6 cellular contexts compared by ENCODE assay signal in the genomic region with DNA sequence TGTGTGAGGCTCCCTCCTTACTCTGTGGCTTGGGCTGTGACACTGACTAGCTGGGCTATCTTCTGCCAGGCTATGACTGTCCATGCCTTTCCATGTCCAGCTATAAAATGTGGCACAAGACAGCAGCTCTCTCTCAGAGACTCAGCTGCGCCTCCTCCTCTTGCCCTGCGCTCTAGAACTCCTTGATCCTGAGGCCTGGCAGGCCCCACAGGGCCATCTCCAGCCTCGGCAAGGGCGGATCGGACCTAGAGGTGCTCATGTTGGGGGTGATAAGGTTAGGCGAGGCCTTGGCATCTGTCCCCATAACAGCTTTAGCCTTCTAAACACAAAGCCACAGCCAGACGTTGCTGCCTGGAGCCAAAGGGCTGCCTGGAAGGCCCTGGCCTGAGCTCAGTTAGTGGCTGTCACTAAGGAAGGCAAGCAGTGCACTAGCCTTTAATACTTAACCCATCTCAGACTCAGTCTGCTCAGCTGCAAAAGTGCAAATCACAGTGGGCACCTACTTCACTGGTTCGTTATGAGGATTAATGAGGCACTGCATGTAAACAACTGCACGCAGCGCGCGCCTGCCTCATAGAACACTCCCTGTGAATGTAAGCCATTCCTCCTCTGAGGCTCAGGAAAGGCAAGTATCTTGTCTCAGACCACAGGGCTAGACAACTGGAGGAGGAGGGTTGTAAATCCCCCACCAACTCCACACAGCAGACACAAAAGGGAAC. TPM values are rescaled to one million over a fixed set of nuclear protein-coding genes. Genes with fewer than 3 reads are reported as not detected.
A peak's percentile ranks its signal among the peaks of the same experiment; 100 is the strongest.
DNase-seq lines count a peak whose midpoint lies in the region; ATAC-seq and TF ChIP-seq lines count a peak whose summit lies in the region.

No MANE protein-coding gene starts in this region.

- peaks cover 7% of the 10 kb centered on the region for H3K4me1 ChIP-seq in iPS-15b (ENCODE audit: control insufficient read depth, insufficient read depth, low read length)

- TF ChIP-seq CTCF in Calu3 (IDR thresholded peaks at IDR 0.05; ENCODE audit: unreplicated experiment) (no peak), SU-DHL-6 (IDR thresholded peaks at IDR 0.05; ENCODE audit: insufficient read depth, low read length, poor library complexity, severe bottlenecking) (no peak)

- H3K27me3 ChIP-seq in SU-DHL-6 (ENCODE audit: low read length) (no peaks in the 10 kb centered on the region), iPS-15b (ENCODE audit: control insufficient read depth, insufficient read depth, low read length) (no peaks in the 10 kb centered on the region)

- DNase-seq in Calu3 (no peak), HPDE6-E6E7 (ENCODE audit: extremely low spot score) (no peak), UCSD-AML1 (lab: John Stamatoyannopoulos, UW; ENCODE audit: unreplicated experiment) (no peak)

- H3K36me3 ChIP-seq in SU-DHL-6 (ENCODE audit: low read length), result peaks cover 13% of the 10 kb centered on the region
- H3K36me3 ChIP-seq in iPS-15b (ENCODE audit: control insufficient read depth, insufficient read depth, low read length), result peaks cover 18% of the 10 kb centered on the region

- intact Hi-C loops in Calu3 (cut with micrococcal nuclease; ENCODE audit: unreplicated experiment), result no loop called here

- H4K20me1 ChIP-seq in SU-DHL-6 (ENCODE audit: low read depth, low read length), result peaks cover 5% of the 10 kb centered on the region; the same call in 1 of the 2 replicates

- H3K27ac ChIP-seq in SU-DHL-6 (ENCODE audit: low read depth, low read length), result no peak overlapping the region; the same call in 1 of the 2 replicates

- peak overlapping the region; percentile 68 for H3K4me2 ChIP-seq in SU-DHL-6 (ENCODE audit: low read depth, low read length, poor library complexity, severe bottlenecking)

- peak overlapping the region; percentile 71 for H3K4me3 ChIP-seq in SU-DHL-6 (ENCODE audit: insufficient read depth, low read length, poor library complexity, severe bottlenecking)
- peak overlapping the region; percentile 96 for H3K4me3 ChIP-seq in iPS-15b (ENCODE audit: low read depth, low read length)

- no peaks in the 10 kb centered on the region for H3K27me3 Mint-ChIP-seq in Calu3 (ENCODE audit: unreplicated experiment)

- peak overlapping the region; percentile 97 for H3K4me3 Mint-ChIP-seq in Calu3 (ENCODE audit: low read depth, unreplicated experiment)

- H3K36me3 Mint-ChIP-seq in Calu3 (ENCODE audit: insufficient read depth, unreplicated experiment), result peaks cover 85% of the 10 kb centered on the region

- no peak overlapping the region for H2AFZ ChIP-seq in SU-DHL-6 (ENCODE audit: low read depth, low read length, severe bottlenecking)

- H3K79me2 ChIP-seq in SU-DHL-6 (ENCODE audit: insufficient read depth, low read length), result peaks cover 85% of the 10 kb centered on the region

- H3F3A ChIP-seq in SU-DHL-6 (ENCODE audit: insufficient read depth), result no peaks in the 10 kb centered on the region

- CTCF ChIA-PET in Calu3 (lab: Charles Lee), result no interaction called here

- no peaks in the 10 kb centered on the region for H3K9me3 Mint-ChIP-seq in Calu3 (ENCODE audit: low read depth, unreplicated experiment)

- H3K4me1 Mint-ChIP-seq in Calu3 (ENCODE audit: low read depth, unreplicated experiment), result peaks cover 64% of the 10 kb centered on the region

- H3K9ac ChIP-seq in SU-DHL-6 (ENCODE audit: low read length) (peak overlapping the region; percentile 99), iPS-15b (ENCODE audit: low read depth, low read length) (peak overlapping the region; percentile 98)

- no peaks in the 10 kb centered on the region for H3K9me2 ChIP-seq in SU-DHL-6 (replicated peaks; ENCODE audit: insufficient read depth, low read length)

- BruUV-seq in Calu3 (replicated peaks; lab: Mats Ljungman, UMichigan), result no TSS peak

- ATAC-seq in GM18867 (IDR thresholded peaks at IDR 0.05; ENCODE audit: unreplicated experiment), result no peak

- H3K27ac Mint-ChIP-seq in Calu3 (ENCODE audit: unreplicated experiment), result peak overlapping the region; percentile 84

- H3K9me3 ChIP-seq in SU-DHL-6 (ENCODE audit: insufficient read depth, low read length) (no peaks in the 10 kb centered on the region), iPS-15b (ENCODE audit: control insufficient read depth, insufficient read depth, low read length) (no peaks in the 10 kb centered on the region)

RNA-seq across cellular contexts. Expression of gene GUCD1, which starts 1.2 kb away (rescaled TPM):
- 130 and 149 TPM in 2 replicates for total RNA-seq in Calu3 (2022)

RNA-seq across cellular contexts. Expression of gene SNRPD3, which starts 2.0 kb away (rescaled TPM):
- total RNA-seq in Calu3 (2022), result 165 and 180 TPM in 2 replicates

RNA-seq across cellular contexts. Expression of gene LRRC75B, which starts 39.1 kb away (rescaled TPM):
- 14.4 and 14.5 TPM in 2 replicates for total RNA-seq in Calu3 (2022)

RNA-seq across cellular contexts. Expression of gene GGT1, which starts 49.2 kb away (rescaled TPM):
- total RNA-seq in Calu3 (2022), result 63.8 and 79.3 TPM in 2 replicates

RNA-seq across cellular contexts. Expression of gene UPB1, which starts 58.6 kb away (rescaled TPM):
- total RNA-seq in Calu3 (2022), result 0.22 and 0.50 TPM in 2 replicates
